In the genomic region with DNA sequence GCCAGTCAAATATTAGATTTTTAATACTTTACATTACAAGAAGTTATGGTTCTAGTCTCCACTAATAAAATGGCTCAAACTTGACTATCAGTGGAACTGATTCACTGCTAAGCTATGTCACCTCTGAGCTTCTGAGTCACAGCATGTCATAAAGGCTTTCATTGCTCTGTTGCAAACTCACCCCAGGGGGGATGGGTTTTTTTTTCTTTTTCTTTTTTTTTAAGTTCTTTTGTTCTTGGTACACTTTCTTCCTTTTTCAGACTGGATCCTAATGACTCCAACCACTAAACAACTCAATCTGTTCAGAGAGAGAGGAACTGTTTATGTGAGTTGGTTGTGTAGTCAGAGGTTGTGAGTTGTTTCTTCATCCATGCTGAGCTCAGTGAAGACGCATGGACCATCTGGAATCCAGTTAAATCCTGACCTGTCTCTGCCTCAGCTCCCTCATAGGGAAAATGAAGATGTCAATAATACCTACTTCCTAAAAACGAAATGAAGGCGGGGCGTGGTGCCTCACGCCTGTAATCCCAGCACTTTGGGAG, we compare ENCODE assay signal across 9 cellular contexts. TPM values are rescaled to one million over a fixed set of nuclear protein-coding genes. Genes with fewer than 3 reads are reported as not detected.
DNase-seq lines count a peak whose midpoint lies in the region; ATAC-seq, FAIRE-seq and TF ChIP-seq lines count a peak whose summit lies in the region.
"Had no signal": no experiment of that assay in that cellular context is flagged by ENCODE, and none has a peak within 500 bp of the region (broad histone marks: within the 10 kb centered on the region; RNA-seq: fewer than 3 reads in every experiment).

No MANE protein-coding gene starts in this region.

- no peaks in the 10 kb centered on the region for H3K9me3 ChIP-seq in HCT116 (ENCODE audit: control insufficient read depth in 1 of 2, insufficient read depth in 1 of 2, low read depth in 1 of 2, low read length in 2 of 2)
- no peaks in the 10 kb centered on the region for H3K9me3 ChIP-seq in small intestine (ENCODE audit: control insufficient read depth, low read depth)
- H3K9me3 ChIP-seq in effector memory CD4-positive, alpha-beta T cell (ENCODE audit: control insufficient read depth, low read length) = no peaks in the 10 kb centered on the region

- no peaks in the 10 kb centered on the region for H3K9me2 ChIP-seq in HCT116 (ENCODE audit: insufficient read depth)

- POLR2A ChIA-PET in HCT116 (lab: Charles Lee) = interaction anchor here (0.7 to 3.0 kb wide), 13 partner anchors 9 to 94 kb away, joined by 3 to 21 read pairs (median 9); a partner anchor contains a TSS

- no peaks in the 10 kb centered on the region for H3K36me3 Mint-ChIP-seq in glutamatergic neuron (ENCODE audit: unreplicated experiment)

- H3K4me3 ChIP-seq in HCT116 (replicated peaks in 1 of 2; ENCODE audit: low read depth in 1 of 2, low read length in 2 of 2) = peak overlapping the region in 1 of 2 experiments; percentile 36; a peak in 1 of 4 replicates
- H3K4me3 ChIP-seq in small intestine (ENCODE audit: low read depth in 1 of 2, low read length in 2 of 2) = no peak overlapping the region
- H3K4me3 ChIP-seq in effector memory CD4-positive, alpha-beta T cell (ENCODE audit: insufficient read depth, low read depth, low read length, poor library complexity, severe bottlenecking) = no peak overlapping the region

- H3K27me3 Mint-ChIP-seq in glutamatergic neuron (ENCODE audit: unreplicated experiment) = no peaks in the 10 kb centered on the region

- no peaks in the 10 kb centered on the region for H3K4me1 Mint-ChIP-seq in glutamatergic neuron (ENCODE audit: low read depth, unreplicated experiment)

- RAD21 ChIA-PET in HCT116 (lab: Charles Lee; ENCODE audit: low non-redundant PET in 1 of 2, low total read pairs in 2 of 2, uncharacterized antibody in 2 of 2, unreplicated experiment in 2 of 2) = interaction anchor here in 1 of 2 experiments (0.7 to 1.3 kb wide), 3 partner anchors 26 to 91 kb away, joined by 3 read pairs; no protein-coding TSS in a partner anchor

- peak overlapping the region; percentile 43 for H3K27ac Mint-ChIP-seq in glutamatergic neuron (ENCODE audit: unreplicated experiment)

- H3K4me3 Mint-ChIP-seq in glutamatergic neuron (ENCODE audit: unreplicated experiment) = no peak overlapping the region

- no peak for TF ChIP-seq RAD21 in HCT116 (IDR thresholded peaks at IDR 0.05; ENCODE audit: low read depth)

- no peaks in the 10 kb centered on the region for H3K9me3 Mint-ChIP-seq in glutamatergic neuron (ENCODE audit: unreplicated experiment)

- DNase-seq in HCT116 (ENCODE audit: low read depth, low spot score) (peak; percentile 95), SW 1271 (lab: John Stamatoyannopoulos, UW) (peak; percentile 72 to 90), glutamatergic neuron (no peak), small intestine (peak; percentile 88), NCI-H748 treated with DMSO at 0.1 percent for 48 hours (lab: John Stamatoyannopoulos, UW) (no peak), pons (ENCODE audit: low spot score) (no peak)
- no peak for DNase-seq in effector memory CD4-positive, alpha-beta T cell

- intact Hi-C loops in HCT116 (cut with micrococcal nuclease) = loop anchor here (1.0 kb wide), 1 partner anchor 34 kb away; no protein-coding TSS in a partner anchor

- H4K20me1 ChIP-seq in HCT116 (ENCODE audit: insufficient read depth) = no peaks in the 10 kb centered on the region

- peak overlapping the region; percentile 55 for H3K9ac ChIP-seq in HCT116 (ENCODE audit: low read length)
- H3K9ac ChIP-seq: parathyroid adenoma had no signal

- 70 to 80% (median 78%) methylated on average over 5 of the region's 5 CpGs for WGBS in small intestine, 3 donors

- H3K4me1 ChIP-seq in HCT116 (ENCODE audit: control insufficient read depth in 1 of 2, insufficient read depth in 2 of 2, low read length in 2 of 2) (peaks cover 83 to 96% of the 10 kb centered on the region in 2 experiments), small intestine (ENCODE audit: control insufficient read depth in 2 of 2, insufficient read depth in 1 of 2, low read depth in 1 of 2, low read length in 1 of 2) (peaks cover 0 to 7% of the 10 kb centered on the region in 2 donors)
- H3K4me1 ChIP-seq in effector memory CD4-positive, alpha-beta T cell (ENCODE audit: control insufficient read depth, insufficient read depth, low read length, poor library complexity, severe bottlenecking) = no peaks in the 10 kb centered on the region

- H3K36me3 ChIP-seq in HCT116 (ENCODE audit: control insufficient read depth in 1 of 2, insufficient read depth in 2 of 2, low read length in 2 of 2) = peaks cover 0 to 26% of the 10 kb centered on the region in 2 experiments; a peak in 1 of 4 replicates
- no peaks in the 10 kb centered on the region for H3K36me3 ChIP-seq in small intestine (ENCODE audit: control insufficient read depth in 2 of 2, insufficient read depth in 2 of 2, low read length in 2 of 2)
- no peaks in the 10 kb centered on the region for H3K36me3 ChIP-seq in effector memory CD4-positive, alpha-beta T cell (ENCODE audit: control insufficient read depth, insufficient read depth, low read length)

- TF ChIP-seq CTCF in HCT116 (IDR thresholded peaks at IDR 0.05 in 2 of 3, conservative IDR thresholded peaks at IDR 0.05 in 1 of 3; ENCODE audit: borderline replicate concordance in 1 of 3, insufficient read depth in 1 of 3, low read depth in 2 of 3, low read length in 2 of 3) (no peak), glutamatergic neuron (IDR thresholded peaks at IDR 0.05; ENCODE audit: partially characterized antibody, unreplicated experiment) (no peak)

- H3K4me2 ChIP-seq in HCT116 (ENCODE audit: low read length) = peak overlapping the region; percentile 65

- no peak overlapping the region for H2AFZ ChIP-seq in HCT116 (ENCODE audit: low read depth, low read length, poor library complexity, severe bottlenecking)
- H2AFZ ChIP-seq: parathyroid adenoma had no signal

- ATAC-seq in HCT116 (peak; percentile 37), HG03571 (IDR thresholded peaks at IDR 0.05; ENCODE audit: unreplicated experiment) (no peak)

- H3K27ac ChIP-seq in HCT116 (ENCODE audit: low read depth, low read length) (peak overlapping the region; percentile 98), small intestine (ENCODE audit: low read depth in 1 of 2, low read length in 1 of 2) (peak overlapping the region; percentile 14 to 76)
- no peak overlapping the region for H3K27ac ChIP-seq in effector memory CD4-positive, alpha-beta T cell (ENCODE audit: insufficient read depth, low read length, poor library complexity, severe bottlenecking)
- H3K27ac ChIP-seq: parathyroid adenoma had no signal

- no peak for FAIRE-seq in small intestine (lab: Jason Lieb, UNC)

- H3K27me3 ChIP-seq in HCT116 (ENCODE audit: insufficient read depth, low read length) = no peaks in the 10 kb centered on the region
- no peaks in the 10 kb centered on the region for H3K27me3 ChIP-seq in small intestine (ENCODE audit: control insufficient read depth in 2 of 2, insufficient read depth in 2 of 2, low read length in 2 of 2)
- no peaks in the 10 kb centered on the region for H3K27me3 ChIP-seq in effector memory CD4-positive, alpha-beta T cell (replicated peaks; ENCODE audit: control insufficient read depth, insufficient read depth, low read length, poor library complexity, severe bottlenecking)

- peaks cover 83% of the 10 kb centered on the region for H3K79me2 ChIP-seq in HCT116 (ENCODE audit: insufficient read depth, low read length)

- TF ChIP-seq POLR2A in HCT116 (IDR thresholded peaks at IDR 0.05; ENCODE audit: borderline replicate concordance, extremely low read depth, insufficient read depth, insufficient read length) = no peak

- TSS peak; percentile 30 for BruUV-seq in HCT116 (replicated peaks; lab: Mats Ljungman, UMichigan)

- CTCF ChIA-PET in HCT116 (lab: Charles Lee) = interaction anchor here (1.5 to 4.3 kb wide), 3 partner anchors 11 to 95 kb away, joined by 4 to 27 read pairs (median 12); a partner anchor contains a TSS

TF ChIP-seq in HCT116, 20 proteins besides CTCF, POLR2A, EP300 and RAD21:
- TF ChIP-seq TCF7L2 (IDR thresholded peaks at IDR 0.05; ENCODE audit: borderline replicate concordance, extremely low read depth, insufficient read depth, insufficient read length) = peak; percentile 84
- TF ChIP-seq, protein P1, sequence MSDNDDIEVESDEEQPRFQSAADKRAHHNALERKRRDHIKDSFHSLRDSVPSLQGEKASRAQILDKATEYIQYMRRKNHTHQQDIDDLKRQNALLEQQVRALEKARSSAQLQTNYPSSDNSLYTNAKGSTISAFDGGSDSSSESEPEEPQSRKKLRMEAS (IDR thresholded peaks at IDR 0.05) = no peak
- TF ChIP-seq YY1 (IDR thresholded peaks at IDR 0.05; ENCODE audit: extremely low read depth, insufficient replicate concordance, low read depth, low read length) = no peak
- no peak for TF ChIP-seq FOSL1 (IDR thresholded peaks at IDR 0.05; ENCODE audit: low read depth)
- no peak for TF ChIP-seq EGR1 (IDR thresholded peaks at IDR 0.05; ENCODE audit: low read depth)
- no peak for TF ChIP-seq SP1 (IDR thresholded peaks at IDR 0.05; ENCODE audit: low read depth)

RNA-seq across cellular contexts. Expression of a gene that starts 11.0 kb away (rescaled TPM):
- total RNA-seq in HCT116 (2021; ENCODE audit: unreplicated experiment) (250 TPM), glutamatergic neuron (ENCODE audit: unreplicated experiment) (0.42 TPM)
- polyA plus RNA-seq in HCT116 (2012) = 119 and 134 TPM in 2 replicates
- polyA plus RNA-seq in small intestine = 10 to 100 TPM in 1 of 3 donors, 1 to 10 TPM in 2; 1.6 to 20.6 (median 2.0) TPM

RNA-seq across cellular contexts. Expression of a gene that starts 25.2 kb away (rescaled TPM):
- total RNA-seq in HCT116 (2021; ENCODE audit: unreplicated experiment) (63.7 TPM), glutamatergic neuron (ENCODE audit: unreplicated experiment) (6.0 TPM)
- polyA plus RNA-seq in HCT116 (2012) = 24.8 and 38.0 TPM in 2 replicates
- polyA plus RNA-seq in small intestine = 10 to 100 TPM in 1 of 3 donors, 1 to 10 TPM in 1, under 1 TPM in 1; 0.27 to 21.7 (median 1.1) TPM

Comparison
In these comparisons a context has a peak if more than half of its experiments do, and no peak if none do; other contexts are left out.
1. DNase-seq: peak in HCT116 (single experiment), SW 1271 (2 of 2) and small intestine (single experiment); none in glutamatergic neuron (single experiment), NCI-H748 treated with DMSO at 0.1 percent for 48 hours (single experiment), pons (single experiment) and effector memory CD4-positive, alpha-beta T cell (0 of 3).
2. RNA of a gene that starts 11.0 kb away (total RNA-seq): 250 TPM in HCT116 (single experiment); 0.42 TPM in glutamatergic neuron (single experiment); every median in the first group is over 100 times any median in the second.